ENCODE assay signal across 8 cellular contexts in the genomic region with DNA sequence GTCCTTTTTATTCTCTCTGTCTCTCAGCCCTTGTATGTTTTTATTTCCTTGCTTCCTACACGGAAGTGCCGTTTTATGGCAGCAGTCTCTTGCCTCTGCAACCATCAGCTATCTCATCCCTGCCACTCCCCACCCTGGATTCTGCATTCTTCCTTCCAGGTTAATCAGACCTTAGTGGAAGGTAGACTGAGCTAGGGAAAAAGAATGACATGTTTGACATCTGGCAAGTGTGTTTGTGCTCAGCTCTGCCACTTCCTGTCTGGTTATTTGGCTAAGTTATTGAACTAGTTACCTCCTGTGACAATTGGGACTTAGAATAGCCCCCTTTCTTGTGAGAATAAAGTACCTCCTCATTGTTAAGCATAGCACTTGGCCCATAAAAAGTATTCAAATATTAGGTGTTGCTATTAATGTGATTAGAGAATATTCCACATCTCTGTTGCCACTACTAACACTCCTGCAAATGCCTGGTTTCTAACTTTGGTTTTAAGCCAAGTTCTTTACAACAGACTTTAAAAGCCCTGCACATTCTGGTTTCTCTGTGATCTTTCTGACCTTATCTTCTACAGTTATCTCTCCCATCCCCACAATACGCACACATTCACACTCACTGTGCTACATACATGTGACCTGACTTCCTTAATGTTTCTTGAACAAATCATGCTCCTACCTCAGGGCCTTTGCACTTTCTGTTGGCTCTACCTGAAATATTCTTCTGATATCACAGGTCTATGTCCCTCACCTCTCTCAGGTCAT. TPM values are rescaled to one million over a fixed set of nuclear protein-coding genes. Genes with fewer than 3 reads are reported as not detected.
DNase-seq lines count a peak whose midpoint lies in the region; ATAC-seq and TF ChIP-seq lines count a peak whose summit lies in the region.

No MANE protein-coding gene starts in this region.

- peaks cover 34% of the 10 kb centered on the region for H3K4me1 Mint-ChIP-seq in stimulated activated memory B cell treated with anti-CD40 and anti-IgM and Interleukin-4, amounts not matched to agents 10 μg/mL and 1 μg/mL and 100 μg/mL, for 72 hours

- H3K36me3 ChIP-seq in ACC112 (ENCODE audit: insufficient read depth, low read length): no peaks in the 10 kb centered on the region

- peak overlapping the region; percentile 58 for H2AFZ ChIP-seq in ACC112 (ENCODE audit: low read length, unreplicated experiment)

- no peaks in the 10 kb centered on the region for H3K9me3 Mint-ChIP-seq in stimulated activated memory B cell treated with anti-CD40 and anti-IgM and Interleukin-4, amounts not matched to agents 10 μg/mL and 1 μg/mL and 100 μg/mL, for 72 hours

- H3K4me3 ChIP-seq in ACC112 (ENCODE audit: low read depth, low read length): peak overlapping the region; percentile 48
- H3K4me3 ChIP-seq in dorsolateral prefrontal cortex: peak overlapping the region in 57 of 59 donors; percentile 0 to 61 (median 39)

- no peaks in the 10 kb centered on the region for H3K36me3 Mint-ChIP-seq in stimulated activated memory B cell treated with anti-CD40 and anti-IgM and Interleukin-4, amounts not matched to agents 10 μg/mL and 1 μg/mL and 100 μg/mL, for 72 hours

- H3K27ac Mint-ChIP-seq in stimulated activated memory B cell treated with anti-CD40 and anti-IgM and Interleukin-4, amounts not matched to agents 10 μg/mL and 1 μg/mL and 100 μg/mL, for 72 hours: peak overlapping the region; percentile 95

- intact Hi-C loops in dorsolateral prefrontal cortex (cut with DNase I): loop anchor here in 1 of 2 donors (10.0 kb wide), 1 partner anchor 56 kb away; no protein-coding TSS in a partner anchor

- no peaks in the 10 kb centered on the region for H3K79me2 ChIP-seq in ACC112 (ENCODE audit: control insufficient read depth, insufficient read depth, low read length, unreplicated experiment)

- H3K27me3 Mint-ChIP-seq in stimulated activated memory B cell treated with anti-CD40 and anti-IgM and Interleukin-4, amounts not matched to agents 10 μg/mL and 1 μg/mL and 100 μg/mL, for 72 hours: no peaks in the 10 kb centered on the region

- H3K27ac ChIP-seq in ACC112 (ENCODE audit: low read depth, low read length): no peak overlapping the region
- H3K27ac ChIP-seq in dorsolateral prefrontal cortex: peak overlapping the region in 37 of 59 donors; percentile 2 to 82 (median 50)

- DNase-seq in dorsolateral prefrontal cortex (no peak), foreskin melanocyte (no peak), NCI-H2196 (lab: John Stamatoyannopoulos, UW; ENCODE audit: unreplicated experiment) (no peak), cortex of kidney (lab: John Stamatoyannopoulos, UW) (no peak)

- H3K27me3 ChIP-seq in ACC112 (ENCODE audit: insufficient read depth, low read length) (no peaks in the 10 kb centered on the region), dorsolateral prefrontal cortex (no peaks in the 10 kb centered on the region)

- peaks cover 22% of the 10 kb centered on the region for H3K4me1 ChIP-seq in ACC112 (ENCODE audit: control insufficient read depth, insufficient read depth, low read length, unreplicated experiment)

- H3K4me3 Mint-ChIP-seq in stimulated activated memory B cell treated with anti-CD40 and anti-IgM and Interleukin-4, amounts not matched to agents 10 μg/mL and 1 μg/mL and 100 μg/mL, for 72 hours: peak overlapping the region; percentile 79

- ATAC-seq in GM19043 (IDR thresholded peaks at IDR 0.05; ENCODE audit: low read depth, unreplicated experiment) (peak; percentile 50), HG03521 (IDR thresholded peaks at IDR 0.05; ENCODE audit: unreplicated experiment) (peak; percentile 33)
- ATAC-seq in stimulated activated memory B cell treated with anti-CD40 and anti-IgM and Interleukin-4, amounts not matched to agents 10 μg/mL and 1 μg/mL and 100 μg/mL, for 72 hours: peak; percentile 57

- TF ChIP-seq CTCF in dorsolateral prefrontal cortex (IDR thresholded peaks at IDR 0.05 in 54 of 56, conservative IDR thresholded peaks at IDR 0.05 in 2 of 56; ENCODE audit: low read depth in 1 of 56, partially characterized antibody in 56 of 56): peak in 1 of 56 donors; percentile 8

RNA-seq across cellular contexts. Expression of a gene that starts 10.8 kb away (rescaled TPM):
- 100 to 1,000 TPM; 105 to 278 (median 202) TPM for total RNA-seq in dorsolateral prefrontal cortex
